Comparison of ENCODE assay signal across 9 cellular contexts in the genomic region with DNA sequence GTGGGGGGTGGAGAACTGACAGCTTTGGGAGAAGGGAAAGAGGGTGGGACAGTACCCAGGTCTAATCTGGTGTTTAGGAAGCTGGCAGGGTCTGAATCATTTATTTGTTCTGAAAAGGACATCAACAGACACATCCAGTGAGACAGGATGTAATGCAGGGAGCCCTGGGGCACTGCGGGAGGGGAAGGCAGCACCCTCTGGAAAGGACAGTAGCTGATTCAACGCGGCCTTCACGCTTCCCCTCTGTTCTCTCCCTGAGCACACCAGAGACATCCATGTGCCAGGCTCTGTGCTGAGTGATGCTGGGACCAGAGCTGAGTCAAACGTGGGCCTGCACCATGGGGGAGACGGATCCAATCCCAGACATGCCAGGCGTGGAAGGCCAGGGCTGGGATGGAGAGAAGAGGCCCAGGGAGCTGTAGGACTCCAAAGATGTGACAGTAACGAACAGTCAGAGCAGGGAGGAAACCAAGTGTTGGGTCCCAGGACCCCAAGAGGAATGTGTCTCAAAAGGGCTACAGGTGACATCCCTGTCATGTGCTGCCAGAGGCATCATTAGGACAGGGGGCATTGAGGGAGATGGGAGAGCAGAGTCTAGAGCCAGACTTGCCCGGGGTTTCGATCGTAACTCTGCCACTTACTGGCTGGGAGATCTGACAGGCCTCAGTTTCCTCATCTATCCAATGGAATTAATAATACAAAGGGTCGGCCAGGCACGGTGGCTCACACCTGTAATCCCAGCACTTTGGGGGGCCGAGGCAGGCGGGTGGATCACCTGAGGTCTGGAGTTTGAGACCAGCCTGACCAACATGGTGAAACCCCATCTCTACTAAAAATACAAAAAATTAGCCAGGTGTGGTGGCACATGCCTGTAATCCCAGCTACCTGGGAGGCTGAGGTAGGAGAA. TPM values are rescaled to one million over a fixed set of nuclear protein-coding genes. Genes with fewer than 3 reads are reported as not detected.
A peak's percentile ranks its signal among the peaks of the same experiment; 100 is the strongest.
DNase-seq lines count a peak whose midpoint lies in the region; ATAC-seq and TF ChIP-seq lines count a peak whose summit lies in the region.
"Had no signal": no experiment of that assay in that cellular context is flagged by ENCODE, and none has a peak within 500 bp of the region (broad histone marks: within the 10 kb centered on the region; RNA-seq: fewer than 3 reads in every experiment).

No MANE protein-coding gene starts in this region.

- peaks cover 0 to 7% of the 10 kb centered on the region in 2 donors for H3K27me3 Mint-ChIP-seq in CD8-positive, alpha-beta memory T cell
- no peaks in the 10 kb centered on the region for H3K27me3 Mint-ChIP-seq in effector memory CD8-positive, alpha-beta T cell
- H3K27me3 Mint-ChIP-seq in natural killer cell treated with Interleukin-12 subunit alpha and Interleukin-12 subunit beta and Interleukin-15 and Interleukin-18, amount 100 ng/mL, for 72 hours = no peaks in the 10 kb centered on the region

- H4K20me1 ChIP-seq in PC-3 (ENCODE audit: low read length) = no peaks in the 10 kb centered on the region

- DNase-seq in CD8-positive, alpha-beta memory T cell = no peak
- DNase-seq in PC-3 (peak; percentile 94), NCI-H146 treated with DMSO at 0.1 percent for 48 hours (lab: John Stamatoyannopoulos, UW; ENCODE audit: unreplicated experiment) (no peak), NCI-H2029 treated with DMSO at 0.1 percent for 48 hours (lab: John Stamatoyannopoulos, UW) (no peak)
- DNase-seq in effector memory CD8-positive, alpha-beta T cell = no peak
- peak; percentile 48 for DNase-seq in natural killer cell treated with Interleukin-12 subunit alpha and Interleukin-12 subunit beta and Interleukin-15 and Interleukin-18, amount 100 ng/mL, for 72 hours (ENCODE audit: low spot score)
- DNase-seq: SHP77 treated with DMSO at 0.1 percent for 48 hours had no signal

- peaks cover 0 to 17% (median 0%) of the 10 kb centered on the region in 3 donors for H3K36me3 Mint-ChIP-seq in CD8-positive, alpha-beta memory T cell
- H3K36me3 Mint-ChIP-seq in effector memory CD8-positive, alpha-beta T cell (ENCODE audit: insufficient read depth) = peaks cover 37% of the 10 kb centered on the region
- no peaks in the 10 kb centered on the region for H3K36me3 Mint-ChIP-seq in natural killer cell treated with Interleukin-12 subunit alpha and Interleukin-12 subunit beta and Interleukin-15 and Interleukin-18, amount 100 ng/mL, for 72 hours

- TF ChIP-seq CTCF in PC-3 (conservative IDR thresholded peaks at IDR 0.05; ENCODE audit: low read depth, low read length) = no peak

- POLR2A ChIA-PET in CD8-positive, alpha-beta memory T cell (lab: Charles Lee) = no interaction called here
- POLR2A ChIA-PET in PC-3 (lab: Charles Lee; ENCODE audit: unreplicated experiment) = interaction anchor here (2.5 kb wide), 1 partner anchor 25 kb away, joined by 20 read pairs; no protein-coding TSS in a partner anchor

- peak overlapping the region; percentile 89 for H3K4me2 ChIP-seq in PC-3 (ENCODE audit: low read length)

- peaks cover 52% of the 10 kb centered on the region for H3K79me2 ChIP-seq in PC-3 (ENCODE audit: low read length)

- H3K4me1 ChIP-seq in CD8-positive, alpha-beta memory T cell (ENCODE audit: insufficient read depth, low read length) = peaks cover 29% of the 10 kb centered on the region
- peaks cover 57% of the 10 kb centered on the region for H3K4me1 ChIP-seq in PC-3 (ENCODE audit: insufficient read depth, low read length)

- H3K4me1 Mint-ChIP-seq in CD8-positive, alpha-beta memory T cell = peaks cover 44 to 79% (median 54%) of the 10 kb centered on the region in 3 donors
- peaks cover 44 to 54% of the 10 kb centered on the region in 2 donors for H3K4me1 Mint-ChIP-seq in effector memory CD8-positive, alpha-beta T cell (ENCODE audit: low read depth in 2 of 2)
- H3K4me1 Mint-ChIP-seq in natural killer cell treated with Interleukin-12 subunit alpha and Interleukin-12 subunit beta and Interleukin-15 and Interleukin-18, amount 100 ng/mL, for 72 hours (ENCODE audit: low read depth in 2 of 2) = peaks cover 51 to 54% of the 10 kb centered on the region in 2 donors

- no peak overlapping the region for H2AFZ ChIP-seq in PC-3 (ENCODE audit: low read length)

- peak overlapping the region; percentile 12 to 85 (median 58) for H3K4me3 Mint-ChIP-seq in CD8-positive, alpha-beta memory T cell
- H3K4me3 Mint-ChIP-seq in effector memory CD8-positive, alpha-beta T cell = peak overlapping the region; percentile 2 to 50
- H3K4me3 Mint-ChIP-seq in natural killer cell treated with Interleukin-12 subunit alpha and Interleukin-12 subunit beta and Interleukin-15 and Interleukin-18, amount 100 ng/mL, for 72 hours = peak overlapping the region; percentile 61

- no peaks in the 10 kb centered on the region for H3K27me3 ChIP-seq in CD8-positive, alpha-beta memory T cell (ENCODE audit: insufficient read depth, low read length, poor library complexity, severe bottlenecking)
- H3K27me3 ChIP-seq in PC-3 (ENCODE audit: low read length) = no peaks in the 10 kb centered on the region

- intact Hi-C loops in PC-3 (cut with micrococcal nuclease) = no loop called here

- no peak overlapping the region for H3K27ac ChIP-seq in CD8-positive, alpha-beta memory T cell (ENCODE audit: low read depth, low read length)
- peak overlapping the region; percentile 96 for H3K27ac ChIP-seq in PC-3 (ENCODE audit: low read length)

- BruUV-seq in PC-3 (replicated peaks; lab: Mats Ljungman, UMichigan) = no TSS peak

- H3K4me3 ChIP-seq in CD8-positive, alpha-beta memory T cell (ENCODE audit: low read length) = no peak overlapping the region
- H3K4me3 ChIP-seq in PC-3 (ENCODE audit: low read length) = peak overlapping the region; percentile 45; the same call in 1 of the 2 replicates

- H3K9me2 ChIP-seq in PC-3 (replicated peaks; ENCODE audit: low read length) = no peaks in the 10 kb centered on the region

- ATAC-seq in PC-3 (peak; percentile 29), HG02852 (IDR thresholded peaks at IDR 0.05; ENCODE audit: unreplicated experiment) (no peak), GM21619 (IDR thresholded peaks at IDR 0.05; ENCODE audit: unreplicated experiment) (no peak)
- ATAC-seq in effector memory CD8-positive, alpha-beta T cell (replicated peaks) = no peak
- no peak for ATAC-seq in natural killer cell treated with Interleukin-12 subunit alpha and Interleukin-12 subunit beta and Interleukin-15 and Interleukin-18, amount 100 ng/mL, for 72 hours

- CTCF ChIA-PET in CD8-positive, alpha-beta memory T cell (lab: Charles Lee) = no interaction called here
- CTCF ChIA-PET in PC-3 (lab: Charles Lee) = interaction anchor here (0.5 to 0.8 kb wide), 2 partner anchors 25 to 56 kb away, joined by 3 to 9 read pairs; no protein-coding TSS in a partner anchor

- H3F3A ChIP-seq in PC-3 (ENCODE audit: low read length, unreplicated experiment) = peaks cover 4% of the 10 kb centered on the region

- no peaks in the 10 kb centered on the region for H3K36me3 ChIP-seq in CD8-positive, alpha-beta memory T cell (ENCODE audit: insufficient read depth, low read length)
- H3K36me3 ChIP-seq in PC-3 (ENCODE audit: low read depth, low read length) = no peaks in the 10 kb centered on the region

- peak overlapping the region; percentile 96 for H3K9ac ChIP-seq in PC-3 (ENCODE audit: low read length)

- H3K27ac Mint-ChIP-seq in CD8-positive, alpha-beta memory T cell = peak overlapping the region in 7 of 8 donors; percentile 17 to 80 (median 66)
- H3K27ac Mint-ChIP-seq in effector memory CD8-positive, alpha-beta T cell = peak overlapping the region in 1 of 2 donors; percentile 73
- peak overlapping the region; percentile 58 to 73 for H3K27ac Mint-ChIP-seq in natural killer cell treated with Interleukin-12 subunit alpha and Interleukin-12 subunit beta and Interleukin-15 and Interleukin-18, amount 100 ng/mL, for 72 hours

- no peaks in the 10 kb centered on the region for H3K9me3 Mint-ChIP-seq in CD8-positive, alpha-beta memory T cell
- no peaks in the 10 kb centered on the region for H3K9me3 Mint-ChIP-seq in effector memory CD8-positive, alpha-beta T cell
- no peaks in the 10 kb centered on the region for H3K9me3 Mint-ChIP-seq in natural killer cell treated with Interleukin-12 subunit alpha and Interleukin-12 subunit beta and Interleukin-15 and Interleukin-18, amount 100 ng/mL, for 72 hours

- H3K9me3 ChIP-seq in CD8-positive, alpha-beta memory T cell (ENCODE audit: low read length) = no peaks in the 10 kb centered on the region
- no peaks in the 10 kb centered on the region for H3K9me3 ChIP-seq in PC-3 (ENCODE audit: low read length)

RNA-seq across cellular contexts. Expression of a gene that starts 1.7 kb away (rescaled TPM):
- total RNA-seq in CD8-positive, alpha-beta memory T cell = 100 to 1,000 TPM; 122 to 124 TPM
- 80.0 TPM for polyA plus RNA-seq in CD8-positive, alpha-beta memory T cell
- 249 and 320 TPM in 2 replicates for total RNA-seq in PC-3 (2014; rRNA removed)
- 10 to 100 TPM; 41.1 to 83.8 TPM for total RNA-seq in natural killer cell treated with Interleukin-12 subunit alpha and Interleukin-12 subunit beta and Interleukin-15 and Interleukin-18, amount 100 ng/mL, for 72 hours

RNA-seq across cellular contexts. Expression of a gene that starts 4.3 kb away (rescaled TPM):
- 10 to 100 TPM; 24.9 to 25.0 TPM for total RNA-seq in CD8-positive, alpha-beta memory T cell
- polyA plus RNA-seq in CD8-positive, alpha-beta memory T cell = 1.5 TPM
- 0.95 TPM in 1 of 2 replicates, not detected in the other for total RNA-seq in PC-3 (2014; rRNA removed)
- 10 to 100 TPM; 49.6 to 74.3 TPM for total RNA-seq in natural killer cell treated with Interleukin-12 subunit alpha and Interleukin-12 subunit beta and Interleukin-15 and Interleukin-18, amount 100 ng/mL, for 72 hours

RNA-seq across cellular contexts. Expression of a gene that starts 8.0 kb away (rescaled TPM):
- 100 to 1,000 TPM; 866 to 901 TPM for total RNA-seq in CD8-positive, alpha-beta memory T cell
- 2,087 TPM for polyA plus RNA-seq in CD8-positive, alpha-beta memory T cell
- not detected in 2 replicates for total RNA-seq in PC-3 (2014; rRNA removed)
- total RNA-seq in natural killer cell treated with Interleukin-12 subunit alpha and Interleukin-12 subunit beta and Interleukin-15 and Interleukin-18, amount 100 ng/mL, for 72 hours = 1,000 to 10,000 TPM; 1,196 to 2,045 TPM

RNA-seq across cellular contexts. Expression of a gene that starts 22.5 kb away (rescaled TPM):
- total RNA-seq in CD8-positive, alpha-beta memory T cell = 1 to 10 TPM; 3.3 to 3.6 TPM
- polyA plus RNA-seq in CD8-positive, alpha-beta memory T cell = 0.29 TPM
- total RNA-seq in PC-3 (2014; rRNA removed) = 3.1 and 3.5 TPM in 2 replicates
- total RNA-seq in natural killer cell treated with Interleukin-12 subunit alpha and Interleukin-12 subunit beta and Interleukin-15 and Interleukin-18, amount 100 ng/mL, for 72 hours = 1 to 10 TPM; 1.0 to 2.0 TPM

RNA-seq across cellular contexts. Expression of a gene that starts 23.3 kb away (rescaled TPM):
- under 1 TPM; 0.66 to 0.93 TPM for total RNA-seq in CD8-positive, alpha-beta memory T cell
- 0.38 TPM for polyA plus RNA-seq in CD8-positive, alpha-beta memory T cell
- not detected in 2 replicates for total RNA-seq in PC-3 (2014; rRNA removed)
- 10 to 100 TPM in 1 of 2 donors, 1 to 10 TPM in 1; 2.1 to 12.6 TPM for total RNA-seq in natural killer cell treated with Interleukin-12 subunit alpha and Interleukin-12 subunit beta and Interleukin-15 and Interleukin-18, amount 100 ng/mL, for 72 hours

Comparison
In these comparisons a context has a peak if more than half of its experiments do, and no peak if none do; other contexts are left out.
1. DNase-seq: peak in PC-3 (single experiment) and natural killer cell treated with Interleukin-12 subunit alpha and Interleukin-12 subunit beta and Interleukin-15 and Interleukin-18, amount 100 ng/mL, for 72 hours (single experiment); none in CD8-positive, alpha-beta memory T cell (0 of 5), effector memory CD8-positive, alpha-beta T cell (0 of 3), NCI-H146 treated with DMSO at 0.1 percent for 48 hours (single experiment) and NCI-H2029 treated with DMSO at 0.1 percent for 48 hours (single experiment).
2. RNA of a gene that starts 4.3 kb away (total RNA-seq): 49.6 to 74.3 TPM in natural killer cell treated with Interleukin-12 subunit alpha and Interleukin-12 subunit beta and Interleukin-15 and Interleukin-18, amount 100 ng/mL, for 72 hours and 24.9 to 25.0 TPM in CD8-positive, alpha-beta memory T cell; 0.95 TPM in PC-3; every median in the first group is over 10 times any median in the second.
3. RNA of a gene that starts 8.0 kb away (total RNA-seq): 1,196 to 2,045 TPM in natural killer cell treated with Interleukin-12 subunit alpha and Interleukin-12 subunit beta and Interleukin-15 and Interleukin-18, amount 100 ng/mL, for 72 hours and 866 to 901 TPM in CD8-positive, alpha-beta memory T cell; not detected in PC-3; every median in the first group is over 100 times any median in the second.
4. Peak in every context shown above with its lines, with median percentiles within 50 percentile points of each other: H3K4me3 Mint-ChIP-seq.